In the genomic region with DNA sequence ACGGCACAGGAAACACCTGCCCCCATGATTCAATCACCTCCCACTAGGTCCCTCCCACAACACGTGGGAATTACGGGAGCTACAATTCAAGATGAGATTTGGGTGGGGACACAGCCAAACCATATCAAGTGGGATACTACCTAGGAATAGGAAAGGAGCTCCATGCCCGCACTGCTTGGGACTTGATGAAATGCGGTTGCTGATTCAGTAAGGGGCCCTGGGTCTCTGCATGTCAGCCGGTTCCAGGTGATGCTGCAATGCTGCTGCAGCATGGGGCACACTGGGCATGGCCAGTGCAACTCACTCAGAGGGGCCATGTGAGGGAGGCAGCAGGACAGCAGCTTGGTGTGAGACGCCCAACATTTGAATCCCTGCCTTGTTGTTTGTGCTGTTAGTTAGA, we compare ENCODE assay signal across 5 cellular contexts. TPM values are rescaled to one million over a fixed set of nuclear protein-coding genes. Genes with fewer than 3 reads are reported as not detected.
"Had no signal": no experiment of that assay in that cellular context is flagged by ENCODE, and none has a peak within 500 bp of the region (broad histone marks: within the 10 kb centered on the region; RNA-seq: fewer than 3 reads in every experiment).

No MANE protein-coding gene starts in this region.

- H3K4me3 ChIP-seq: GM23338 had no signal

- ATAC-seq: GM23338 had no signal

- H3K4me3 Mint-ChIP-seq: GM23338, H9 had no signal

- H3K27ac Mint-ChIP-seq: GM23338, H9 had no signal

- DNase-seq: H9, HCEC 1CT, IMR-90 had no signal

- H3K4me1 Mint-ChIP-seq: GM23338, H9 had no signal

RNA-seq across cellular contexts. Expression of gene MSX1, which starts 34.0 kb away (rescaled TPM):
- total RNA-seq: GM23338, H1, H9 had no signal
